In the genomic region with DNA sequence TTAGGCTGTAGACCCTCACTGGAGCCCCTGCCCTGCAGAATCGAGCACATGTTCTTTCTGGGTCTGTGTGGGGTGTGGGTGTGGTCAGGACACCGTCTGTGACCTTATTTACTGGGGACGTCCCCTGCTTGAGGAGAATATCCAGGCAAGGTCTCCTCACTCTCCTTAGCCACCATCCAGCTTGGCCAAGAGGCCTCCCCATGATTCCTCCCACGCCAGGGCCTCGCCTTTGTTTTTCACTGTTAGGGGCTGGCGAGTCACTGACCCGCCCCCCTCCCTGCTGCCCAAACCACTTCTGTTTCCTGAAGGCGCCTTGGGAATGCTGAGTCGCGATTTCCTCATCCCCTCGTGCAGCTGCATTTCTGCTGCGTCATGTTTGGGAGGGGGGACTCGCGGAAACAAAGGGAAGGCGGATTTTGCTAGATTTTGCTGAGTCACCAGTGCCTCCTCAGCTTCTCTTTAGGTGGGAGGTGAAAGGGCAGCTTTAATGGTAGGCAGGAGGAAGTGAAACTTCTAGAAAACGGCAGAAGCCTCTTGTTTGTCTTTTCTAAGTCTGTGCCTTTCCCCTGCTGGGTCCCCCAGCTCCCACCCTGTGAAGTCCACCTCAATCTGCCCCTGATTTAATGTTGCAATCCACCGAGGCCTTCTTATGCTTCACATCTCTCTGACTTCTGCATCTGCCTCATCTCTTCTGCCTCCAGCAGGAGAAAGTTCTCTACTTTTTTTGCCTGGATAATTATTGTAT, we compare ENCODE assay signal across 8 cellular contexts. TPM values are rescaled to one million over a fixed set of nuclear protein-coding genes. Genes with fewer than 3 reads are reported as not detected.
DNase-seq lines count a peak whose midpoint lies in the region; ATAC-seq and TF ChIP-seq lines count a peak whose summit lies in the region.

No MANE protein-coding gene starts in this region.

- BruUV-seq in A673 (replicated peaks; lab: Mats Ljungman, UMichigan), result no TSS peak

- peak; percentile 62 for ATAC-seq in HG02870 (IDR thresholded peaks at IDR 0.05; ENCODE audit: unreplicated experiment)

- POLR2A ChIA-PET in A673 (lab: Charles Lee; ENCODE audit: low non-redundant PET), result no interaction called here

- no peak overlapping the region for H3K4me3 ChIP-seq in A673 (ENCODE audit: low read depth, low read length, poor library complexity, severe bottlenecking)
- peak overlapping the region; percentile 11; the same call in 1 of the 2 replicates for H3K4me3 ChIP-seq in GM12864 (ENCODE audit: low read depth, low read length)
- H3K4me3 ChIP-seq in mucosa of rectum (ENCODE audit: low read length in 2 of 2), result peak overlapping the region; percentile 5 to 57
- H3K4me3 ChIP-seq in suprapubic skin, result peak overlapping the region; percentile 7

- CTCF ChIA-PET in A673 (lab: Charles Lee), result no interaction called here

- no peaks in the 10 kb centered on the region for H3K9me3 ChIP-seq in A673 (ENCODE audit: low read depth, low read length, poor library complexity, severe bottlenecking)
- no peaks in the 10 kb centered on the region for H3K9me3 ChIP-seq in mucosa of rectum (ENCODE audit: control insufficient read depth in 2 of 2, low read length in 2 of 2)
- H3K9me3 ChIP-seq in suprapubic skin, result no peaks in the 10 kb centered on the region

- peak; percentile 97 for DNase-seq in A673 (ENCODE audit: low spot score)
- DNase-seq in GM12864 (ENCODE audit: low read depth), result peak; percentile 89
- peak; percentile 81 for DNase-seq in NCI-H2196 (lab: John Stamatoyannopoulos, UW; ENCODE audit: unreplicated experiment)
- DNase-seq in activated CD4-positive, alpha-beta T cell treated with anti-CD3 and anti-CD28 coated beads, Interleukin-2, amount 50 U/mL, for 4 hours, result peak; percentile 21 to 30
- DNase-seq in fibroblast of gingiva (ENCODE audit: low read depth), result peak; percentile 99
- DNase-seq in suprapubic skin (ENCODE audit: low spot score in 2 of 2), result peak; percentile 96 to 97

- 3% methylated on average over 16 of the region's 17 CpGs for WGBS in suprapubic skin

- H3K4me1 ChIP-seq in A673 (ENCODE audit: insufficient read depth, low read length, poor library complexity, severe bottlenecking) (peaks cover 25% of the 10 kb centered on the region), mucosa of rectum (ENCODE audit: control insufficient read depth in 2 of 2, insufficient read depth in 2 of 2, low read length in 2 of 2) (peaks cover 49 to 51% of the 10 kb centered on the region in 2 donors), suprapubic skin (peaks cover 44% of the 10 kb centered on the region)

- intact Hi-C loops in A673 (cut with micrococcal nuclease; ENCODE audit: unreplicated experiment), result no loop called here

- H3K36me3 ChIP-seq in A673 (ENCODE audit: insufficient read depth, low read length, poor library complexity, severe bottlenecking) (no peaks in the 10 kb centered on the region), mucosa of rectum (ENCODE audit: control insufficient read depth in 2 of 2, insufficient read depth in 2 of 2, low read length in 2 of 2) (no peaks in the 10 kb centered on the region), suprapubic skin (no peaks in the 10 kb centered on the region)

- TF ChIP-seq CTCF in A673 (conservative IDR thresholded peaks at IDR 0.05; ENCODE audit: low read depth, low read length) (no peak), GM12864 (IDR thresholded peaks at IDR 0.05; ENCODE audit: low read depth, low read length, missing control alignments) (no peak), suprapubic skin (IDR thresholded peaks at IDR 0.05) (no peak)

- no peaks in the 10 kb centered on the region for H3K27me3 ChIP-seq in A673 (replicated peaks; ENCODE audit: insufficient read depth, low read depth, low read length, poor library complexity)
- no peaks in the 10 kb centered on the region for H3K27me3 ChIP-seq in mucosa of rectum (ENCODE audit: control insufficient read depth in 2 of 2, insufficient read depth in 2 of 2, low read length in 2 of 2)
- H3K27me3 ChIP-seq in suprapubic skin, result no peaks in the 10 kb centered on the region

- TF ChIP-seq EP300 in suprapubic skin (IDR thresholded peaks at IDR 0.05), result no peak

- H3K27ac ChIP-seq in A673 (ENCODE audit: low read depth, low read length, poor library complexity, severe bottlenecking) (peak overlapping the region; percentile 48), mucosa of rectum (ENCODE audit: low read depth in 2 of 2, low read length in 2 of 2) (peak overlapping the region; percentile 81 to 87), suprapubic skin (peak overlapping the region; percentile 83)

- peak overlapping the region; percentile 60 for H3K9ac ChIP-seq in mucosa of rectum (ENCODE audit: low read depth in 1 of 2, low read length in 2 of 2)

- no peak for TF ChIP-seq POLR2A in suprapubic skin (IDR thresholded peaks at IDR 0.05)

RNA-seq across cellular contexts. Expression of a gene that starts 4.0 kb away (rescaled TPM):
- 2.5 and 2.8 TPM in 2 replicates for total RNA-seq in A673 (2021)
- total RNA-seq in suprapubic skin, result 10 to 100 TPM; 13.6 to 95.7 (median 61.8) TPM

RNA-seq across cellular contexts. Expression of a gene that starts 23.0 kb away (rescaled TPM):
- total RNA-seq in A673 (2021), result 245 and 261 TPM in 2 replicates
- total RNA-seq in suprapubic skin, result 10 to 100 TPM; 19.7 to 41.3 (median 32.6) TPM

Comparison
In these comparisons a context has a peak if more than half of its experiments do, and no peak if none do; other contexts are left out.
1. DNase-seq: peak in every context shown above with its lines; median percentile 99 in fibroblast of gingiva; 97 in A673; 96 in suprapubic skin; 89 in GM12864; 81 in NCI-H2196; 26 in activated CD4-positive, alpha-beta T cell treated with anti-CD3 and anti-CD28 coated beads, Interleukin-2, amount 50 U/mL, for 4 hours.